Comparison of ENCODE assay signal across 15 cellular contexts in genomic region chr3:7978104-7978457, GRCh38.
A peak's percentile ranks its signal among the peaks of the same experiment; 100 is the strongest.
DNase-seq lines count a peak whose midpoint lies in the region; ATAC-seq and TF ChIP-seq lines count a peak whose summit lies in the region.
"Had no signal": no experiment of that assay in that cellular context is flagged by ENCODE, and none has a peak within 500 bp of the region (broad histone marks: within the 10 kb centered on the region; RNA-seq: fewer than 3 reads in every experiment).

No MANE protein-coding gene starts in this region.

- WGBS in gastroesophageal sphincter (ENCODE audit: low coverage in 1 of 2), 2 donors, result 67 to 75% methylated on average over 1 to 4 of the region's 6 CpGs

- H3K4me3 Mint-ChIP-seq in stimulated activated naive CD8-positive, alpha-beta T cell treated with anti-CD3 and anti-CD28 coated beads, Interleukin-15, amount 100 ng/mL, for 72 hours, result no peak overlapping the region
- H3K4me3 Mint-ChIP-seq in stimulated activated effector memory CD8-positive, alpha-beta T cell treated with anti-CD3 and anti-CD28 coated beads, Interleukin-12 subunit alpha, Interleukin-12 subunit beta, amount 100 ng/mL, for 72 hours, result no peak overlapping the region
- H3K4me3 Mint-ChIP-seq: activated B cell treated with CpG ODN at 0.5 μM for 24 hours; activated T-cell treated with anti-CD3 and anti-CD28 coated beads, Interleukin-2, amount 50 U/mL, for 72 hours had no signal

- TF ChIP-seq CTCF in gastroesophageal sphincter (IDR thresholded peaks at IDR 0.05), result no peak

- H3K4me1 Mint-ChIP-seq in stimulated activated naive CD8-positive, alpha-beta T cell treated with anti-CD3 and anti-CD28 coated beads, Interleukin-15, amount 100 ng/mL, for 72 hours, result no peaks in the 10 kb centered on the region
- H3K4me1 Mint-ChIP-seq in stimulated activated effector memory CD8-positive, alpha-beta T cell treated with anti-CD3 and anti-CD28 coated beads, Interleukin-12 subunit alpha, Interleukin-12 subunit beta, amount 100 ng/mL, for 72 hours, result no peaks in the 10 kb centered on the region
- H3K4me1 Mint-ChIP-seq: activated B cell treated with CpG ODN at 0.5 μM for 24 hours had no signal

- no peaks in the 10 kb centered on the region for H3K9me3 ChIP-seq in gastroesophageal sphincter
- H3K9me3 ChIP-seq: HAP-1, pancreas had no signal

- no peak overlapping the region for H3K4me3 ChIP-seq in gastroesophageal sphincter
- H3K4me3 ChIP-seq: HAP-1, K562, pancreas had no signal

- TF ChIP-seq EP300 in gastroesophageal sphincter (IDR thresholded peaks at IDR 0.05), result no peak

- no peak overlapping the region for H3K27ac Mint-ChIP-seq in stimulated activated naive CD8-positive, alpha-beta T cell treated with anti-CD3 and anti-CD28 coated beads, Interleukin-15, amount 100 ng/mL, for 72 hours
- H3K27ac Mint-ChIP-seq in stimulated activated effector memory CD8-positive, alpha-beta T cell treated with anti-CD3 and anti-CD28 coated beads, Interleukin-12 subunit alpha, Interleukin-12 subunit beta, amount 100 ng/mL, for 72 hours, result no peak overlapping the region
- H3K27ac Mint-ChIP-seq: activated B cell treated with CpG ODN at 0.5 μM for 24 hours; activated T-cell treated with anti-CD3 and anti-CD28 coated beads, Interleukin-2, amount 50 U/mL, for 72 hours had no signal

- H3K36me3 ChIP-seq in gastroesophageal sphincter, result no peaks in the 10 kb centered on the region
- H3K36me3 ChIP-seq: HAP-1, pancreas had no signal

- H3K27me3 ChIP-seq in gastroesophageal sphincter, result no peaks in the 10 kb centered on the region
- H3K27me3 ChIP-seq: pancreas had no signal

- no peak overlapping the region for H3K27ac ChIP-seq in gastroesophageal sphincter

- H3K27me3 Mint-ChIP-seq in stimulated activated naive CD8-positive, alpha-beta T cell treated with anti-CD3 and anti-CD28 coated beads, Interleukin-15, amount 100 ng/mL, for 72 hours, result no peaks in the 10 kb centered on the region
- H3K27me3 Mint-ChIP-seq: activated B cell treated with CpG ODN at 0.5 μM for 24 hours had no signal

- H3K36me3 Mint-ChIP-seq in stimulated activated effector memory CD8-positive, alpha-beta T cell treated with anti-CD3 and anti-CD28 coated beads, Interleukin-12 subunit alpha, Interleukin-12 subunit beta, amount 100 ng/mL, for 72 hours, result no peaks in the 10 kb centered on the region

- no peak for DNase-seq in stimulated activated naive CD8-positive, alpha-beta T cell treated with anti-CD3 and anti-CD28 coated beads, Interleukin-15, amount 100 ng/mL, for 72 hours
- DNase-seq in stimulated activated naive CD8-positive, alpha-beta T cell treated with anti-CD3 and anti-CD28 coated beads, Interleukin-15, Interleukin-2, amounts not matched to agents 100 U/mL and 50 U/mL, for 24 hours, result no peak
- DNase-seq in anterior cingulate cortex (lab: John Stamatoyannopoulos, UW) (peak in 50 of 58 donors; percentile 4 to 83 (median 41)), inferior parietal cortex (ENCODE audit: extremely low spot score) (peak; percentile 56), kidney glomerular epithelial cell (lab: John Stamatoyannopoulos, UW) (no peak), cerebellum (ENCODE audit: low spot score) (no peak)
- DNase-seq in stimulated activated effector memory CD8-positive, alpha-beta T cell treated with anti-CD3 and anti-CD28 coated beads, Interleukin-12 subunit alpha, Interleukin-12 subunit beta, amount 100 ng/mL, for 72 hours (ENCODE audit: low spot score in 2 of 2), result no peak
- DNase-seq: activated B cell treated with CpG ODN at 0.5 μM for 24 hours; activated T-cell treated with anti-CD3 and anti-CD28 coated beads, Interleukin-2, amount 50 U/mL, for 72 hours; EL; NCI-H2107; pancreas had no signal

- H3K4me1 ChIP-seq in gastroesophageal sphincter, result no peaks in the 10 kb centered on the region
- H3K4me1 ChIP-seq: HAP-1, pancreas had no signal

- H3K9me3 Mint-ChIP-seq in stimulated activated naive CD8-positive, alpha-beta T cell treated with anti-CD3 and anti-CD28 coated beads, Interleukin-15, amount 100 ng/mL, for 72 hours, result no peaks in the 10 kb centered on the region
- H3K9me3 Mint-ChIP-seq in stimulated activated effector memory CD8-positive, alpha-beta T cell treated with anti-CD3 and anti-CD28 coated beads, Interleukin-12 subunit alpha, Interleukin-12 subunit beta, amount 100 ng/mL, for 72 hours, result no peaks in the 10 kb centered on the region
- H3K9me3 Mint-ChIP-seq: activated B cell treated with CpG ODN at 0.5 μM for 24 hours had no signal

- peak; percentile 35 for ATAC-seq in stimulated activated naive CD8-positive, alpha-beta T cell treated with anti-CD3 and anti-CD28 coated beads, Interleukin-15, amount 100 ng/mL, for 72 hours
- ATAC-seq in stimulated activated naive CD8-positive, alpha-beta T cell treated with anti-CD3 and anti-CD28 coated beads, Interleukin-15, Interleukin-2, amounts not matched to agents 100 U/mL and 50 U/mL, for 24 hours, result no peak
- no peak for ATAC-seq in stimulated activated effector memory CD8-positive, alpha-beta T cell treated with anti-CD3 and anti-CD28 coated beads, Interleukin-12 subunit alpha, Interleukin-12 subunit beta, amount 100 ng/mL, for 72 hours
- ATAC-seq in gastroesophageal sphincter, result no peak
- ATAC-seq: activated T-cell treated with anti-CD3 and anti-CD28 coated beads, Interleukin-2, amount 50 U/mL, for 72 hours; K562 had no signal

- TF ChIP-seq POLR2A in gastroesophageal sphincter (IDR thresholded peaks at IDR 0.05), result no peak

Comparison
In these comparisons a context has a peak if more than half of its experiments do, and no peak if none do; other contexts are left out.
1. DNase-seq: peak in anterior cingulate cortex (50 of 58) and inferior parietal cortex (single experiment); none in stimulated activated naive CD8-positive, alpha-beta T cell treated with anti-CD3 and anti-CD28 coated beads, Interleukin-15, amount 100 ng/mL, for 72 hours (0 of 2), stimulated activated naive CD8-positive, alpha-beta T cell treated with anti-CD3 and anti-CD28 coated beads, Interleukin-15, Interleukin-2, amounts not matched to agents 100 U/mL and 50 U/mL, for 24 hours (single experiment), stimulated activated effector memory CD8-positive, alpha-beta T cell treated with anti-CD3 and anti-CD28 coated beads, Interleukin-12 subunit alpha, Interleukin-12 subunit beta, amount 100 ng/mL, for 72 hours (0 of 2), kidney glomerular epithelial cell (single experiment) and cerebellum (single experiment).